33 cellular contexts compared by ENCODE assay signal in genomic region chr10:131111474-131112080, GRCh38.
"Had no signal": no experiment of that assay in that cellular context is flagged by ENCODE, and none has a peak within 500 bp of the region (broad histone marks: within the 10 kb centered on the region; RNA-seq: fewer than 3 reads in every experiment).

No MANE protein-coding gene starts in this region.

- H3K9me3 ChIP-seq: colonic mucosa had no signal

- ATAC-seq: activated CD4-positive, CD25-positive, alpha-beta regulatory T cell treated with anti-CD3 and anti-CD28 coated beads, Interleukin-2, amount 50 U/mL, for 24 hours; activated CD8-positive, alpha-beta T cell treated with anti-CD3 and anti-CD28 coated beads for 36 hours; activated naive CD4-positive, alpha-beta T cell treated with anti-CD3 and anti-CD28 coated beads, Interleukin-2, amount 50 U/mL, for 72 hours; activated T-cell treated with anti-CD3 and anti-CD28 coated beads, Interleukin-2, amount 50 U/mL, for 4 hours; gastroesophageal sphincter; T-cell had no signal

- H3K4me3 ChIP-seq: ascending aorta, breast epithelium, cardiac muscle cell, colonic mucosa, esophagus squamous epithelium, gastroesophageal sphincter had no signal

- FAIRE-seq: endometrium, endothelial cell of umbilical vein had no signal

- H3K4me3 Mint-ChIP-seq: activated B cell treated with CpG ODN at 0.5 μM for 24 hours; activated CD8-positive, alpha-beta T cell treated with anti-CD3 and anti-CD28 coated beads for 36 hours; activated naive CD4-positive, alpha-beta T cell treated with anti-CD3 and anti-CD28 coated beads, Interleukin-2, amount 10 ng/mL, durations not matched to agents 7 days and 5 days; activated naive CD8-positive, alpha-beta T cell treated with anti-CD3 and anti-CD28 coated beads, Interleukin-2, amount 10 ng/mL, durations not matched to agents 7 days and 5 days; activated T-cell treated with anti-CD3 and anti-CD28 coated beads, Interleukin-2, amount 50 U/mL, for 4 hours; activated T-helper 1 cell treated with anti-CD3 and anti-CD28 coated beads, Interleukin-12 subunit alpha, Interleukin-12 subunit beta, Interleukin-2, Interleukin-4 antibody, amounts not matched to agents 30 ng/mL and 10 ng/mL and 1 ng/mL, durations not matched to agents 14 hours and 24 hours and 36 hours; T-cell; T-helper 1 cell treated with Interleukin-12 subunit alpha and Interleukin-12 subunit beta and Interleukin-4 antibody, amounts not matched to agents 30 μg/mL and 1 μg/mL, for 36 hours had no signal

- H3K9me3 Mint-ChIP-seq: activated CD8-positive, alpha-beta T cell treated with anti-CD3 and anti-CD28 coated beads for 36 hours; activated T-cell treated with anti-CD3 and anti-CD28 coated beads, Interleukin-2, amount 50 U/mL, for 4 hours; activated T-helper 1 cell treated with anti-CD3 and anti-CD28 coated beads, Interleukin-12 subunit alpha, Interleukin-12 subunit beta, Interleukin-2, Interleukin-4 antibody, amounts not matched to agents 30 ng/mL and 10 ng/mL and 1 ng/mL, durations not matched to agents 14 hours and 24 hours and 36 hours had no signal

- H3K27ac ChIP-seq: ascending aorta, breast epithelium, cardiac muscle cell, colonic mucosa, epithelial cell of prostate, esophagus squamous epithelium, gastroesophageal sphincter, WERI-Rb-1 had no signal

- H3K27me3 Mint-ChIP-seq: activated B cell treated with CpG ODN at 0.5 μM for 24 hours; activated CD8-positive, alpha-beta T cell treated with anti-CD3 and anti-CD28 coated beads for 36 hours; activated naive CD4-positive, alpha-beta T cell treated with anti-CD3 and anti-CD28 coated beads, Interleukin-2, amount 10 ng/mL, durations not matched to agents 7 days and 5 days; activated naive CD8-positive, alpha-beta T cell treated with anti-CD3 and anti-CD28 coated beads, Interleukin-2, amount 10 ng/mL, durations not matched to agents 7 days and 5 days; T-cell had no signal

- H3K27ac Mint-ChIP-seq: activated B cell treated with CpG ODN at 0.5 μM for 24 hours; activated CD8-positive, alpha-beta T cell treated with anti-CD3 and anti-CD28 coated beads for 36 hours; activated naive CD4-positive, alpha-beta T cell treated with anti-CD3 and anti-CD28 coated beads, Interleukin-2, amount 10 ng/mL, durations not matched to agents 7 days and 5 days; activated naive CD8-positive, alpha-beta T cell treated with anti-CD3 and anti-CD28 coated beads, Interleukin-2, amount 10 ng/mL, durations not matched to agents 7 days and 5 days; activated T-helper 1 cell treated with anti-CD3 and anti-CD28 coated beads, Interleukin-12 subunit alpha, Interleukin-12 subunit beta, Interleukin-2, Interleukin-4 antibody, amounts not matched to agents 30 ng/mL and 10 ng/mL and 1 ng/mL, durations not matched to agents 14 hours and 24 hours and 36 hours; activated T-helper 2 cell treated with anti-CD3 and anti-CD28 coated beads, Interferon-gamma antibody, Interleukin-2, Interleukin-4, amounts not matched to agents 10 μg/mL and 5 μg/mL and 100 μg/mL, durations not matched to agents 14 hours and 24 hours and 36 hours; T-cell; T-helper 1 cell treated with Interleukin-12 subunit alpha and Interleukin-12 subunit beta and Interleukin-4 antibody, amounts not matched to agents 30 μg/mL and 1 μg/mL, for 36 hours had no signal

- H3K27me3 ChIP-seq: ascending aorta, cardiac muscle cell, colonic mucosa, esophagus squamous epithelium had no signal

- DNase-seq: activated B cell treated with CpG ODN at 0.5 μM for 24 hours; activated CD4-positive, alpha-beta T cell treated with anti-CD3 and anti-CD28 coated beads for 48 hours; activated CD4-positive, alpha-beta T cell treated with anti-CD3 and anti-CD28 coated beads, Interleukin-2, amount 50 U/mL, for 1 hour; activated CD4-positive, alpha-beta T cell treated with anti-CD3 and anti-CD28 coated beads, Interleukin-2, amount 50 U/mL, for 48 hours; activated CD8-positive, alpha-beta memory T cell treated with anti-CD3 and anti-CD28 coated beads for 24 hours; activated CD8-positive, alpha-beta T cell treated with anti-CD3 and anti-CD28 coated beads for 36 hours; activated effector memory CD4-positive, alpha-beta T cell treated with anti-CD3 and anti-CD28 coated beads, Interleukin-2, amount 50 U/mL, for 16 hours; activated naive CD4-positive, alpha-beta T cell; activated naive CD4-positive, alpha-beta T cell treated with anti-CD3 and anti-CD28 coated beads, Interleukin-2, amount 10 ng/mL, durations not matched to agents 7 days and 5 days; activated naive CD8-positive, alpha-beta T cell treated with anti-CD3 and anti-CD28 coated beads, Interleukin-2, amount 10 ng/mL, durations not matched to agents 7 days and 5 days; activated T-cell treated with anti-CD3 and anti-CD28 coated beads, Interleukin-2, amount 50 U/mL, for 4 hours; central memory CD4-positive, alpha-beta T cell; cerebellar nuclear complex; colonic mucosa; effector CD8-positive, alpha-beta T cell; esophagus squamous epithelium; foreskin melanocyte; SW 1271; T-cell; T1000; WERI-Rb-1 had no signal

- H3K36me3 ChIP-seq: ascending aorta, breast epithelium, cardiac muscle cell, colonic mucosa, esophagus squamous epithelium, gastroesophageal sphincter, WERI-Rb-1 had no signal

- H3K36me3 Mint-ChIP-seq: activated naive CD4-positive, alpha-beta T cell treated with anti-CD3 and anti-CD28 coated beads, Interleukin-2, amount 10 ng/mL, durations not matched to agents 7 days and 5 days; activated naive CD4-positive, alpha-beta T cell treated with anti-CD3 and anti-CD28 coated beads, Interleukin-2, amount 50 U/mL, for 72 hours; activated naive CD8-positive, alpha-beta T cell treated with anti-CD3 and anti-CD28 coated beads, Interleukin-2, amount 10 ng/mL, durations not matched to agents 7 days and 5 days; T-cell had no signal

- H3K4me1 ChIP-seq: ascending aorta, breast epithelium, colonic mucosa, esophagus squamous epithelium, gastroesophageal sphincter had no signal

- H3K4me1 Mint-ChIP-seq: activated B cell treated with CpG ODN at 0.5 μM for 24 hours; activated naive CD4-positive, alpha-beta T cell treated with anti-CD3 and anti-CD28 coated beads, Interleukin-2, amount 10 ng/mL, durations not matched to agents 7 days and 5 days; activated naive CD8-positive, alpha-beta T cell treated with anti-CD3 and anti-CD28 coated beads, Interleukin-2, amount 10 ng/mL, durations not matched to agents 7 days and 5 days had no signal
